12 cellular contexts compared by ENCODE assay signal in the genomic region with DNA sequence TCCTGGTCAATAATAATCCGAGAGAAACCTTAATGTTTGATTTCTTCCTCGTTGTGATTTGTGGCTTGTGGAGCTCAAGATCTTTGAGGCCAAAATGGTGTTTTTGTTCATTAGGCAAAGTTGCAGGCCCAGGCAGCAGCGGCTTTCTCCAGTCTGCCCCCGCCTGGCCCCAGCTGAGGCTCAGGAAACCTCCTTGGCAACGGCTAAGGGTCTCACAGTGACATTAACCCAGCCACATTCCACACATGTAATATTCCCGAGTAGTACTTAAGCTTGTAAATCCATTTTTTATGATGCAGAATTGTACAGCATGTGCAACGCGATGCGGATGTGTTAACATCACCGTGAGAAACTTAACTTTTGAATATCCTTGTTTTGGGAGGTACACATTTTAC.
DNase-seq lines count a peak whose midpoint lies in the region; ATAC-seq and TF ChIP-seq lines count a peak whose summit lies in the region.
"Had no signal": no experiment of that assay in that cellular context is flagged by ENCODE, and none has a peak within 500 bp of the region (broad histone marks: within the 10 kb centered on the region; RNA-seq: fewer than 3 reads in every experiment).

No MANE protein-coding gene starts in this region.

- TF ChIP-seq CTCF in DOHH2 (IDR thresholded peaks at IDR 0.05; ENCODE audit: low read depth, low read length, poor library complexity, severe bottlenecking) (peak; percentile 22), brain (conservative IDR thresholded peaks at IDR 0.05) (no peak), adrenal gland (IDR thresholded peaks at IDR 0.05) (no peak)

- peaks cover 0 to 17% (median 0%) of the 10 kb centered on the region in 5 experiments for H3K9me3 Mint-ChIP-seq in brain

- no peak for TF ChIP-seq POLR2A in adrenal gland (IDR thresholded peaks at IDR 0.05)

- no peaks in the 10 kb centered on the region for H4K20me1 ChIP-seq in DOHH2 (ENCODE audit: control insufficient read depth, insufficient read depth, low read depth, low read length)

- H3K4me2 ChIP-seq in DOHH2 (ENCODE audit: low read length) = peak overlapping the region; percentile 92

- H3F3A ChIP-seq in DOHH2 (ENCODE audit: control insufficient read depth, insufficient read depth) = peaks cover 73% of the 10 kb centered on the region

- no peaks in the 10 kb centered on the region for H3K27me3 ChIP-seq in DOHH2 (ENCODE audit: control insufficient read depth, low read length)
- no peaks in the 10 kb centered on the region for H3K27me3 ChIP-seq in adrenal gland
- H3K27me3 ChIP-seq: upper lobe of right lung had no signal

- 0 out of 2 replicates have a peak, but pooled peaks cover 3% of the 10 kb centered on the region for H3K79me2 ChIP-seq in DOHH2 (ENCODE audit: control insufficient read depth, low read length)

- DNase-seq in sciatic nerve (ENCODE audit: low spot score) = no peak
- no peak for DNase-seq in ureter (ENCODE audit: low spot score)
- DNase-seq in NCI-H345 (lab: John Stamatoyannopoulos, UW) = no peak
- DNase-seq in adrenal gland = no peak
- DNase-seq: AML-193; stimulated activated CD4-positive, alpha-beta T cell treated with anti-CD3 and anti-CD28 coated beads, Interleukin-15, amount 100 ng/mL, for 24 hours; upper lobe of right lung had no signal

- H3K4me3 Mint-ChIP-seq in brain = peak overlapping the region in 1 of 5 experiments; percentile 50

- peak overlapping the region; percentile 69 for H3K4me3 ChIP-seq in DOHH2 (ENCODE audit: low read length)
- H3K4me3 ChIP-seq in adrenal gland = no peak overlapping the region
- H3K4me3 ChIP-seq: upper lobe of right lung had no signal

- H3K27ac ChIP-seq in DOHH2 (ENCODE audit: low read depth, low read length) (peak overlapping the region; percentile 99), adrenal gland (no peak overlapping the region)
- H3K27ac ChIP-seq: upper lobe of right lung, VCaP had no signal

- H3K4me1 Mint-ChIP-seq in brain = peaks cover 49% of the 10 kb centered on the region

- H3K4me1 ChIP-seq in DOHH2 (ENCODE audit: control insufficient read depth, low read length) (peaks cover 100% of the 10 kb centered on the region), adrenal gland (replicated peaks in 1 of 2) (no peaks in the 10 kb centered on the region)
- H3K4me1 ChIP-seq: upper lobe of right lung had no signal

- intact Hi-C loops in sciatic nerve (cut with DNase I) = no loop called here
- intact Hi-C loops in adrenal gland (cut with DNase I) = no loop called here

- 72 to 81% (median 74%) methylated on average over 10 of the region's 10 CpGs for WGBS in adrenal gland, 4 donors

- H3K9me3 ChIP-seq in DOHH2 (ENCODE audit: control insufficient read depth, insufficient read depth, low read length) = no peaks in the 10 kb centered on the region
- no peaks in the 10 kb centered on the region for H3K9me3 ChIP-seq in adrenal gland (replicated peaks in 1 of 3)
- H3K9me3 ChIP-seq: upper lobe of right lung had no signal

- H3K27ac Mint-ChIP-seq in brain = peak overlapping the region in 3 of 5 experiments; percentile 61 to 99 (median 92)

- ATAC-seq in GM19438 (IDR thresholded peaks at IDR 0.05; ENCODE audit: low read depth, unreplicated experiment) = peak; percentile 17
- ATAC-seq in HG02973 (IDR thresholded peaks at IDR 0.05; ENCODE audit: unreplicated experiment) = peak; percentile 17
- no peak for ATAC-seq in sciatic nerve
- ATAC-seq: upper lobe of right lung had no signal

- no peaks in the 10 kb centered on the region for H3K36me3 Mint-ChIP-seq in brain

- H3K36me3 ChIP-seq in DOHH2 (ENCODE audit: control insufficient read depth, low read length) = peaks cover 27% of the 10 kb centered on the region
- H3K36me3 ChIP-seq in adrenal gland (replicated peaks in 1 of 2) = no peaks in the 10 kb centered on the region
- H3K36me3 ChIP-seq: upper lobe of right lung had no signal

- no peaks in the 10 kb centered on the region for H3K9me2 ChIP-seq in DOHH2 (replicated peaks; ENCODE audit: control insufficient read depth, low read length)

- H3K27me3 Mint-ChIP-seq in brain = no peaks in the 10 kb centered on the region
